ENCODE assay signal across 6 cellular contexts in the genomic region with DNA sequence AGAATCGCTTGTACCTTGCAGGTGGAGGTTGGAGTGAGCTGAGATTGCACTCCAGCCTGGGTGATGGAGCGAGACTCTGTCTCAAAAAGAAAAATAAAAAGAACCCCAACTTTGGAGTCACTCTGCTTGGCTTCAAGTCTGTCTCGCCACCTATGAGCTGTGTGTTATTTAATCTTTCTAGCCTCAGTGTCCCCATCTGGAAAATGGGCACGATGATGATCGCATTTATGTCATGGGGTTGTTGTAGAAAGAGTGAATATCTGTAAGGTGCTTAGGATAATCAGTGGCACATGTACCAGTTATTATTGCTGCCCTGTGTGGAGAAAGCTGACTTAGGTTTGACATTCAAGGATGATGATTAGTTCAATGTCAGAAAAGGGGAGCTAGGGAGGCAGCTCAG.
"Had no signal": no experiment of that assay in that cellular context is flagged by ENCODE, and none has a peak within 500 bp of the region (broad histone marks: within the 10 kb centered on the region; RNA-seq: fewer than 3 reads in every experiment).

No MANE protein-coding gene starts in this region.

- H3K27ac ChIP-seq: HL-60, KMS-11 had no signal

- H3K4me2 ChIP-seq: KMS-11 had no signal

- FAIRE-seq: HTR-8/SVneo had no signal

- DNase-seq: IMR-90, KBM-7, KG1 had no signal

- H3K9ac ChIP-seq: KMS-11 had no signal
